ENCODE assay signal across 8 cellular contexts in genomic region chr6:75747985-75748742, GRCh38. TPM values are rescaled to one million over a fixed set of nuclear protein-coding genes. Genes with fewer than 3 reads are reported as not detected.
DNase-seq lines count a peak whose midpoint lies in the region; ATAC-seq and TF ChIP-seq lines count a peak whose summit lies in the region.

No MANE protein-coding gene starts in this region.

- H3K4me1 ChIP-seq in OCI-LY7 (ENCODE audit: insufficient read depth, low read length, poor library complexity, severe bottlenecking): peaks cover 20% of the 10 kb centered on the region

- no peaks in the 10 kb centered on the region for H3K9me3 Mint-ChIP-seq in T-helper 2 cell treated with Interferon-gamma antibody and Interleukin-4, amounts not matched to agents 5 μg/mL and 100 μg/mL, for 36 hours
- no peaks in the 10 kb centered on the region for H3K9me3 Mint-ChIP-seq in endothelial cell (ENCODE audit: unreplicated experiment)
- H3K9me3 Mint-ChIP-seq in neural crest cell: no peaks in the 10 kb centered on the region

- H3K4me2 ChIP-seq in OCI-LY7 (ENCODE audit: low read length): peak overlapping the region; percentile 70

- H3K27ac ChIP-seq in OCI-LY7 (ENCODE audit: low read depth, low read length, poor library complexity, severe bottlenecking): no peak overlapping the region

- CTCF ChIA-PET in OCI-LY7 (lab: Charles Lee; ENCODE audit: unreplicated experiment): no interaction called here

- peak overlapping the region; percentile 81 for H3K4me3 Mint-ChIP-seq in T-helper 2 cell treated with Interferon-gamma antibody and Interleukin-4, amounts not matched to agents 5 μg/mL and 100 μg/mL, for 36 hours
- H3K4me3 Mint-ChIP-seq in endothelial cell (ENCODE audit: unreplicated experiment) (peak overlapping the region; percentile 92), neural crest cell (peak overlapping the region; percentile 87)

- no peaks in the 10 kb centered on the region for H3K36me3 Mint-ChIP-seq in T-helper 2 cell treated with Interferon-gamma antibody and Interleukin-4, amounts not matched to agents 5 μg/mL and 100 μg/mL, for 36 hours (ENCODE audit: low read depth)
- H3K36me3 Mint-ChIP-seq in endothelial cell (ENCODE audit: low read depth, unreplicated experiment) (peaks cover 17% of the 10 kb centered on the region), neural crest cell (ENCODE audit: low read depth) (no peaks in the 10 kb centered on the region)

- peaks cover 59% of the 10 kb centered on the region for H3K27me3 Mint-ChIP-seq in T-helper 2 cell treated with Interferon-gamma antibody and Interleukin-4, amounts not matched to agents 5 μg/mL and 100 μg/mL, for 36 hours (ENCODE audit: low read depth)
- H3K27me3 Mint-ChIP-seq in endothelial cell (ENCODE audit: unreplicated experiment): peaks cover 5% of the 10 kb centered on the region
- H3K27me3 Mint-ChIP-seq in neural crest cell (ENCODE audit: low read depth): peaks cover 22% of the 10 kb centered on the region

- no TSS peak for BruUV-seq in OCI-LY7 (replicated peaks; lab: Mats Ljungman, UMichigan)

- no peaks in the 10 kb centered on the region for H3K36me3 ChIP-seq in OCI-LY7 (ENCODE audit: insufficient read depth, low read length)

- POLR2A ChIA-PET in OCI-LY7 (lab: Charles Lee): no interaction called here

- no peak for DNase-seq in T-helper 2 cell treated with Interferon-gamma antibody and Interleukin-4, amounts not matched to agents 5 μg/mL and 100 μg/mL, for 36 hours (ENCODE audit: low spot score)
- no peak for DNase-seq in T-helper 2 cell
- DNase-seq in OCI-LY7 (ENCODE audit: low spot score): peak; percentile 3
- DNase-seq in endothelial cell (ENCODE audit: low spot score): no peak
- DNase-seq in neural crest cell (ENCODE audit: low read depth, low spot score): no peak
- DNase-seq in NK-92 treated with Interleukin-12 subunit alpha and Interleukin-12 subunit beta, amount 100 ng/mL, for 24 hours (lab: John Stamatoyannopoulos, UW): no peak
- DNase-seq in activated CD4-positive, alpha-beta T cell treated with anti-CD3 and anti-CD28 coated beads for 4 hours: no peak

- no peaks in the 10 kb centered on the region for H3K9me2 ChIP-seq in OCI-LY7 (ENCODE audit: insufficient read depth, low read length)

- no peaks in the 10 kb centered on the region for H3K9me3 ChIP-seq in OCI-LY7 (ENCODE audit: low read length)

- no peaks in the 10 kb centered on the region for H3K79me2 ChIP-seq in OCI-LY7 (ENCODE audit: insufficient read depth, low read depth, low read length)

- no peak overlapping the region for H2AFZ ChIP-seq in OCI-LY7 (ENCODE audit: low read length)

- intact Hi-C loops in OCI-LY7 (cut with micrococcal nuclease; ENCODE audit: unreplicated experiment): no loop called here

- peaks cover 7% of the 10 kb centered on the region for H3K4me1 Mint-ChIP-seq in T-helper 2 cell treated with Interferon-gamma antibody and Interleukin-4, amounts not matched to agents 5 μg/mL and 100 μg/mL, for 36 hours (ENCODE audit: low read depth)
- peaks cover 24% of the 10 kb centered on the region for H3K4me1 Mint-ChIP-seq in endothelial cell (ENCODE audit: unreplicated experiment)
- H3K4me1 Mint-ChIP-seq in neural crest cell: peaks cover 14% of the 10 kb centered on the region

- TF ChIP-seq CTCF in OCI-LY7 (conservative IDR thresholded peaks at IDR 0.05; ENCODE audit: low read length): no peak
- TF ChIP-seq CTCF in endothelial cell (IDR thresholded peaks at IDR 0.05; ENCODE audit: unreplicated experiment): no peak
- TF ChIP-seq CTCF in neural crest cell (conservative IDR thresholded peaks at IDR 0.05): no peak

- no peak overlapping the region for H3K27ac Mint-ChIP-seq in T-helper 2 cell treated with Interferon-gamma antibody and Interleukin-4, amounts not matched to agents 5 μg/mL and 100 μg/mL, for 36 hours
- H3K27ac Mint-ChIP-seq in endothelial cell (ENCODE audit: unreplicated experiment): peak overlapping the region; percentile 73
- no peak overlapping the region for H3K27ac Mint-ChIP-seq in neural crest cell (ENCODE audit: unreplicated experiment)

- peaks cover 5% of the 10 kb centered on the region; the same call in 1 of the 2 replicates for H4K20me1 ChIP-seq in OCI-LY7 (ENCODE audit: insufficient read depth, low read length)

- peak overlapping the region; percentile 58 for H3K4me3 ChIP-seq in OCI-LY7 (ENCODE audit: low read depth, low read length, poor library complexity, severe bottlenecking)

- no peak for ATAC-seq in GM21619 (IDR thresholded peaks at IDR 0.05; ENCODE audit: unreplicated experiment)

RNA-seq across cellular contexts. Expression of gene MYO6, which starts 0.9 kb away (rescaled TPM):
- total RNA-seq in OCI-LY7 (2014; rRNA removed; shearing (Covaris generic)): not detected in 2 replicates
- total RNA-seq in OCI-LY7 (2022): not detected in 2 replicates
- total RNA-seq in endothelial cell (ENCODE audit: unreplicated experiment): 135 TPM
- 24.5 and 25.7 TPM in 2 replicates for total RNA-seq in neural crest cell

Comparison
In these comparisons a context has a peak if more than half of its experiments do, and no peak if none do; other contexts are left out.
1. RNA of gene MYO6, which starts 0.9 kb away (total RNA-seq): 135 TPM in endothelial cell (single experiment) and 24.5 to 25.7 TPM in neural crest cell; not detected in OCI-LY7; every median in the first group is over 10 times any median in the second.
2. Peak in every context shown above with its lines, with median percentiles within 50 percentile points of each other: H3K4me3 Mint-ChIP-seq.